Comparison of ENCODE assay signal across 8 cellular contexts in the genomic region with DNA sequence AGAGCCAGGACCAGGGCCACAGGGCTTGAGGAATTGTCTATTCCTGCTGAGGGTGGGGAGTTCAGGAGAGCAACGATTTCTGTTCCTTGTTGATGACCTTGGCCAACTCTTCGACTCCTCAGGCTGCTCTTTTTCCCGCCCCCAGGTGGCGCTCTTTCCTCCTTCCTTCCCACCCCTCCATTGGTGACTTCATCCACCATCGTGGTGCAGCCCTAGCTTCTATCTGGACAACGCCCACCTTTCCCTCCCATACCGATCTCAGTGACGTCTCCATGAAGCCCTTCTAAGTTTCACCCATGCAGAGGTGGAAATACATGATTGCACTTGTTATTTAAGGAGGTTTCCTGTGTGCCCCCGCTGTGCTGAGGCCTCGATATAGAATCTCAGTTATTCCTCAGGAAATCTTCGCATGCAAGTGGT. TPM values are rescaled to one million over a fixed set of nuclear protein-coding genes. Genes with fewer than 3 reads are reported as not detected.
DNase-seq lines count a peak whose midpoint lies in the region; ATAC-seq and TF ChIP-seq lines count a peak whose summit lies in the region.

No MANE protein-coding gene starts in this region.

- no CpG with 5 or more reads among the region's 11 CpGs for WGBS in iPS DF 6.9 (ENCODE audit: insufficient coverage, insufficient read length)

- H3K4me2 ChIP-seq in DND-41 (ENCODE audit: insufficient read depth, low read length) = no peak overlapping the region
- H3K4me2 ChIP-seq in OCI-LY7 (ENCODE audit: low read length) = 0 out of 2 replicates have a peak overlapping the region, but pooled peaks have one; percentile 1

- DNase-seq in DND-41 = peak; percentile 39
- DNase-seq in HFF-Myc (ENCODE audit: extremely low read depth, low read depth) = no peak
- DNase-seq in OCI-LY7 (ENCODE audit: low spot score) = peak; percentile 60
- DNase-seq in activated effector memory CD4-positive, alpha-beta T cell treated with Interleukin-2 at 50 U/mL for 16 hours = peak; percentile 40
- peak; percentile 85 for DNase-seq in iPS DF 6.9 (ENCODE audit: low read depth, low spot score)
- DNase-seq in stimulated activated CD8-positive, alpha-beta memory T cell treated with anti-CD3 and anti-CD28 coated beads, Interleukin-15, amount 100 ng/mL, for 24 hours (ENCODE audit: low read depth) = peak; percentile 30
- no peak for DNase-seq in posterior vena cava (ENCODE audit: low spot score)
- DNase-seq in AG08395 (ENCODE audit: low spot score) = no peak

- H3K9me2 ChIP-seq in OCI-LY7 (ENCODE audit: insufficient read depth, low read length) = no peaks in the 10 kb centered on the region

- H3K27me3 ChIP-seq in DND-41 (ENCODE audit: insufficient read depth, low read length, poor library complexity) (peaks cover 4% of the 10 kb centered on the region), iPS DF 6.9 (ENCODE audit: control insufficient read depth, insufficient read depth, low read length) (no peaks in the 10 kb centered on the region)

- CTCF ChIA-PET in OCI-LY7 (lab: Charles Lee; ENCODE audit: unreplicated experiment) = interaction anchor here (0.6 to 1.8 kb wide), 2 partner anchors 11 to 76 kb away, joined by 6 to 7 read pairs; no protein-coding TSS in a partner anchor

- no peak overlapping the region for H3K9ac ChIP-seq in DND-41 (ENCODE audit: low read depth, low read length)

- intact Hi-C loops in OCI-LY7 (cut with micrococcal nuclease; ENCODE audit: unreplicated experiment) (loop anchor here (1.0 kb wide), 2 partner anchors 90 to 178 kb away; no protein-coding TSS in a partner anchor), posterior vena cava (cut with DNase I) (no loop called here)

- H3K9me3 ChIP-seq in DND-41 (ENCODE audit: insufficient read depth, low read length, severe bottlenecking) = no peaks in the 10 kb centered on the region
- no peaks in the 10 kb centered on the region for H3K9me3 ChIP-seq in OCI-LY7 (ENCODE audit: low read length)
- H3K9me3 ChIP-seq in iPS DF 6.9 (ENCODE audit: control insufficient read depth, insufficient read depth, low read length) = no peaks in the 10 kb centered on the region

- no peaks in the 10 kb centered on the region for H3K36me3 ChIP-seq in DND-41 (ENCODE audit: insufficient read depth, low read length)
- no peaks in the 10 kb centered on the region for H3K36me3 ChIP-seq in OCI-LY7 (ENCODE audit: insufficient read depth, low read length)
- H3K36me3 ChIP-seq in iPS DF 6.9 (ENCODE audit: control insufficient read depth, insufficient read depth, low read length) = no peaks in the 10 kb centered on the region

- H3K4me1 ChIP-seq in DND-41 (ENCODE audit: insufficient read depth, low read length) (no peaks in the 10 kb centered on the region), OCI-LY7 (ENCODE audit: insufficient read depth, low read length, poor library complexity, severe bottlenecking) (no peaks in the 10 kb centered on the region), iPS DF 6.9 (ENCODE audit: control insufficient read depth, insufficient read depth, low read length) (no peaks in the 10 kb centered on the region)

- BruUV-seq in OCI-LY7 (replicated peaks; lab: Mats Ljungman, UMichigan) = no TSS peak

- H3K27ac ChIP-seq in DND-41 (ENCODE audit: low read length) = no peak overlapping the region
- H3K27ac ChIP-seq in OCI-LY7 (ENCODE audit: low read depth, low read length, poor library complexity, severe bottlenecking) = no peak overlapping the region
- H3K27ac ChIP-seq in iPS DF 6.9 (ENCODE audit: low read length) = no peak overlapping the region

- ATAC-seq in DND-41 (ENCODE audit: insufficient read depth, low read depth) = peak; percentile 64; the same call in 2 of the 3 replicates

- H4K20me1 ChIP-seq in DND-41 (ENCODE audit: insufficient read depth, low read length) (no peaks in the 10 kb centered on the region), OCI-LY7 (ENCODE audit: insufficient read depth, low read length) (no peaks in the 10 kb centered on the region)

- H3K79me2 ChIP-seq in DND-41 (ENCODE audit: insufficient read depth, low read length) (no peaks in the 10 kb centered on the region), OCI-LY7 (ENCODE audit: insufficient read depth, low read depth, low read length) (no peaks in the 10 kb centered on the region)

- H3K4me3 ChIP-seq in DND-41 (ENCODE audit: low read depth in 1 of 2, low read length in 2 of 2) (no peak overlapping the region), HFF-Myc (replicated peaks; ENCODE audit: low read depth, low read length) (no peak overlapping the region), OCI-LY7 (ENCODE audit: low read depth, low read length, poor library complexity, severe bottlenecking) (no peak overlapping the region), iPS DF 6.9 (ENCODE audit: low read length) (no peak overlapping the region)

- POLR2A ChIA-PET in OCI-LY7 (lab: Charles Lee) = interaction anchor here (0.6 to 0.9 kb wide), 4 partner anchors 24 to 178 kb away, joined by 3 to 4 read pairs (median 3); no protein-coding TSS in a partner anchor

- peak; percentile 73 for TF ChIP-seq CTCF in DND-41 (IDR thresholded peaks at IDR 0.05; ENCODE audit: borderline replicate concordance, extremely low read depth, low read length, poor library complexity, severe bottlenecking)
- TF ChIP-seq CTCF in HFF-Myc (IDR thresholded peaks at IDR 0.05; ENCODE audit: low read depth, low read length, missing control alignments) = peak; percentile 65
- TF ChIP-seq CTCF in OCI-LY7 (conservative IDR thresholded peaks at IDR 0.05; ENCODE audit: low read length) = peak; percentile 90

- H2AFZ ChIP-seq in DND-41 (ENCODE audit: low read depth, low read length) = no peak overlapping the region
- peak overlapping the region; percentile 0; the same call in 1 of the 2 replicates for H2AFZ ChIP-seq in OCI-LY7 (ENCODE audit: low read length)

RNA-seq across cellular contexts. Expression of a gene that starts 22.1 kb away (rescaled TPM):
- total RNA-seq in OCI-LY7 (2014; rRNA removed; shearing (Covaris generic)) = 32.5 and 33.8 TPM in 2 replicates
- total RNA-seq in OCI-LY7 (2022) (62.8 and 63.5 TPM in 2 replicates), posterior vena cava (1 to 10 TPM in 1 of 2 donors, under 1 TPM in 1; 0.86 to 1.9 TPM)

Comparison
In these comparisons a context has a peak if more than half of its experiments do, and no peak if none do; other contexts are left out.
1. DNase-seq: peak in DND-41 (single experiment), OCI-LY7 (single experiment), activated effector memory CD4-positive, alpha-beta T cell treated with Interleukin-2 at 50 U/mL for 16 hours (single experiment), iPS DF 6.9 (single experiment) and stimulated activated CD8-positive, alpha-beta memory T cell treated with anti-CD3 and anti-CD28 coated beads, Interleukin-15, amount 100 ng/mL, for 24 hours (single experiment); none in HFF-Myc (single experiment), posterior vena cava (single experiment) and AG08395 (single experiment).
2. RNA of a gene that starts 22.1 kb away (total RNA-seq): 32.5 to 63.5 TPM in OCI-LY7; 0.86 to 1.9 TPM in posterior vena cava; every median in the first group is over 10 times any median in the second.
3. Peak in every context shown above with its lines, with median percentiles within 50 percentile points of each other: CTCF ChIP-seq.